1 cellular context compared by ENCODE assay signal in genomic region chr20:33433465-33433864, GRCh38.
TF ChIP-seq lines count a peak whose summit lies in the region.

No MANE protein-coding gene starts in this region.

TF ChIP-seq in HepG2, 621 proteins besides CTCF, POLR2A, EP300 and RAD21:
- TF ChIP-seq HIVEP1 (CRISPR knock-in tag; IDR thresholded peaks at IDR 0.05) (0 out of 2 replicates have a peak, but pooled peaks have one; percentile 28), ZNF768 (CRISPR knock-in tag; IDR thresholded peaks at IDR 0.05) (no peak), CREBL2 (CRISPR knock-in tag; IDR thresholded peaks at IDR 0.05; ENCODE audit: borderline replicate concordance) (0 out of 2 replicates have a peak, but pooled peaks have one; percentile 37)
- TF ChIP-seq, protein P1, sequence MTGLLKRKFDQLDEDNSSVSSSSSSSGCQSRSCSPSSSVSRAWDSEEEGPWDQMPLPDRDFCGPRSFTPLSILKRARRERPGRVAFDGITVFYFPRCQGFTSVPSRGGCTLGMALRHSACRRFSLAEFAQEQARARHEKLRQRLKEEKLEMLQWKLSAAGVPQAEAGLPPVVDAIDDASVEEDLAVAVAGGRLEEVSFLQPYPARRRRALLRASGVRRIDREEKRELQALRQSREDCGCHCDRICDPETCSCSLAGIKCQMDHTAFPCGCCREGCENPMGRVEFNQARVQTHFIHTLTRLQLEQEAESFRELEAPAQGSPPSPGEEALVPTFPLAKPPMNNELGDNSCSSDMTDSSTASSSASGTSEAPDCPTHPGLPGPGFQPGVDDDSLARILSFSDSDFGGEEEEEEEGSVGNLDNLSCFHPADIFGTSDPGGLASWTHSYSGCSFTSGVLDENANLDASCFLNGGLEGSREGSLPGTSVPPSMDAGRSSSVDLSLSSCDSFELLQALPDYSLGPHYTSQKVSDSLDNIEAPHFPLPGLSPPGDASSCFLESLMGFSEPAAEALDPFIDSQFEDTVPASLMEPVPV (CRISPR knock-in tag; IDR thresholded peaks at IDR 0.05) = no peak
